14 cellular contexts compared by ENCODE assay signal in the genomic region with DNA sequence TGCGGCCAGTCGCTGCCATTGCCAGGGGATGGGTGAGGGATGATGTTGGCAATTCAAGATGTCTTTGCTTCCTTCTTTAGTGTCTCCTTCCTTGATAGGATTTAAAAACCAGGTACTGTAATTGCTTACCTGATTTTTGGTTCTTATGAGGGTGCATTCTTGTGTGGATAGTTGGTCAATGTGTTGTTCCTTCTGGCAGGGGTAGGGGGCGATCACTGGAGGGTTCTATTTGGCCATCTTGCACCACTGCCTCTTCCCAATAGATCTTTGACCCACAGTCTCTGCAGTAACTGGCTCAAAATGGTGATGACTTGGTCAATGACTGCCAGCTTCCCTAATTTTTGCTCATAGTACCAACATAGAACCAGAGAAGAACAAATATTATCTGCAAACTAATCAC.
DNase-seq lines count a peak whose midpoint lies in the region; ATAC-seq, FAIRE-seq and TF ChIP-seq lines count a peak whose summit lies in the region.
"Had no signal": no experiment of that assay in that cellular context is flagged by ENCODE, and none has a peak within 500 bp of the region (broad histone marks: within the 10 kb centered on the region; RNA-seq: fewer than 3 reads in every experiment).

No MANE protein-coding gene starts in this region.

- H3K4ac ChIP-seq in mesendoderm (ENCODE audit: low read depth, low read length), result no peak overlapping the region

- peak overlapping the region; percentile 61 for H3K18ac ChIP-seq in mesendoderm (ENCODE audit: low read length)

- H4K20me1 ChIP-seq in GM23338 (replicated peaks; ENCODE audit: insufficient read depth), result no peaks in the 10 kb centered on the region
- H4K20me1 ChIP-seq in astrocyte (ENCODE audit: insufficient read depth, low read length), result no peaks in the 10 kb centered on the region

- H3K4me1 ChIP-seq in GM23338 (ENCODE audit: insufficient read depth) (peaks cover 26% of the 10 kb centered on the region), astrocyte (ENCODE audit: insufficient read depth, low read length) (no peaks in the 10 kb centered on the region), mesendoderm (ENCODE audit: control insufficient read depth, low read depth, low read length) (no peaks in the 10 kb centered on the region)

- no peaks in the 10 kb centered on the region for H3K9me3 ChIP-seq in astrocyte (ENCODE audit: insufficient read depth, low read depth, low read length)
- H3K9me3 ChIP-seq: HAP-1 had no signal

- H3K27ac Mint-ChIP-seq in GM23338, result no peak overlapping the region; the same call in 1 of the 2 replicates
- H3K27ac Mint-ChIP-seq in astrocyte (ENCODE audit: unreplicated experiment), result peak overlapping the region; percentile 44

- no peak overlapping the region for H2BK15ac ChIP-seq in mesendoderm (replicated peaks; ENCODE audit: low read depth)

- H3K4me3 Mint-ChIP-seq in GM23338 (no peak overlapping the region), astrocyte (ENCODE audit: unreplicated experiment) (no peak overlapping the region)

- no CpG with 5 or more reads among the region's 3 CpGs for WGBS in mesendoderm (ENCODE audit: extremely low coverage, insufficient coverage, low lambda C conversion rate)

- peaks cover 8% of the 10 kb centered on the region; the same call in 1 of the 2 replicates for H3K9me2 ChIP-seq in GM23338 (ENCODE audit: insufficient read depth)

- H3K27me3 Mint-ChIP-seq in GM23338 (ENCODE audit: insufficient read depth, low read depth, poor library complexity) (no peaks in the 10 kb centered on the region), astrocyte (ENCODE audit: low read depth, unreplicated experiment) (no peaks in the 10 kb centered on the region)

- H3K36me3 Mint-ChIP-seq in GM23338 (ENCODE audit: low read depth) (peaks cover 10% of the 10 kb centered on the region; the same call in 2 of the 3 replicates), astrocyte (ENCODE audit: low read depth, unreplicated experiment) (no peaks in the 10 kb centered on the region)

- no peak overlapping the region for H3K4me2 ChIP-seq in GM23338
- H3K4me2 ChIP-seq in astrocyte (ENCODE audit: low read length), result no peak overlapping the region
- H3K4me2 ChIP-seq in mesendoderm (ENCODE audit: low read length), result no peak overlapping the region

- H3K4me3 ChIP-seq in GM23338 (no peak overlapping the region), astrocyte (ENCODE audit: insufficient read depth, low read depth, low read length) (no peak overlapping the region), mesendoderm (ENCODE audit: low read length) (no peak overlapping the region)
- H3K4me3 ChIP-seq: GM12878, HAP-1 had no signal

- no peak overlapping the region for H3K27ac ChIP-seq in GM23338 (ENCODE audit: low read depth)
- H3K27ac ChIP-seq in astrocyte (ENCODE audit: low read depth, low read length), result no peak overlapping the region
- H3K27ac ChIP-seq in mesendoderm (ENCODE audit: low read depth, low read length), result no peak overlapping the region

- TF ChIP-seq CTCF in GM23338 (conservative IDR thresholded peaks at IDR 0.05; ENCODE audit: low read depth in 2 of 2), result peak; percentile 39 to 48; a peak in 3 of 4 replicates
- no peak for TF ChIP-seq CTCF in astrocyte (IDR thresholded peaks at IDR 0.05; ENCODE audit: insufficient read depth, low read depth, low read length)

- no peak for DNase-seq in GM23338 (ENCODE audit: low spot score)
- DNase-seq in astrocyte (ENCODE audit: low read depth), result no peak
- DNase-seq in mesendoderm, result no peak
- DNase-seq in effector CD8-positive, alpha-beta T cell (lab: John Stamatoyannopoulos, UW), result no peak
- DNase-seq: Calu3, DMS 273 treated with DMSO at 0.1 percent for 48 hours, GOT3, IMR-90, KBM-7 had no signal

- H2BK120ac ChIP-seq in mesendoderm (ENCODE audit: low read depth, low read length), result no peak overlapping the region

- H3K23ac ChIP-seq in mesendoderm (ENCODE audit: low read length), result no peak overlapping the region

- H3K36me3 ChIP-seq in GM23338 (ENCODE audit: insufficient read depth), result no peaks in the 10 kb centered on the region
- no peaks in the 10 kb centered on the region for H3K36me3 ChIP-seq in astrocyte (ENCODE audit: insufficient read depth, low read length)
- H3K36me3 ChIP-seq in mesendoderm (ENCODE audit: control insufficient read depth, insufficient read depth, low read length), result no peaks in the 10 kb centered on the region

- H2AFZ ChIP-seq in GM23338 (no peak overlapping the region), astrocyte (ENCODE audit: low read depth, low read length) (no peak overlapping the region)

- H3K4me1 Mint-ChIP-seq in GM23338, result peaks cover 26% of the 10 kb centered on the region
- peaks cover 11% of the 10 kb centered on the region for H3K4me1 Mint-ChIP-seq in astrocyte (ENCODE audit: low read depth, unreplicated experiment)

- H4K8ac ChIP-seq in mesendoderm (ENCODE audit: low read depth, low read length), result no peak overlapping the region

- H3K9ac ChIP-seq in astrocyte (ENCODE audit: low read length) (no peak overlapping the region), mesendoderm (ENCODE audit: low read length) (no peak overlapping the region)

- no peak overlapping the region for H2AK5ac ChIP-seq in mesendoderm (ENCODE audit: low read length)

- no peaks in the 10 kb centered on the region for H3K79me2 ChIP-seq in GM23338 (replicated peaks; ENCODE audit: insufficient read depth)
- no peaks in the 10 kb centered on the region for H3K79me2 ChIP-seq in astrocyte (ENCODE audit: insufficient read depth, low read length)
- H3K79me2 ChIP-seq in mesendoderm (ENCODE audit: control insufficient read depth, insufficient read depth, low read length), result no peaks in the 10 kb centered on the region

- FAIRE-seq in astrocyte (lab: Jason Lieb, UNC), result no peak
- FAIRE-seq: GM12878, GM19239 had no signal

- peak overlapping the region; percentile 11 for H2BK5ac ChIP-seq in mesendoderm (ENCODE audit: low read length)

- no peak overlapping the region for H4K5ac ChIP-seq in mesendoderm (ENCODE audit: low read length)

- no peak for ATAC-seq in GM23338
- ATAC-seq in GM21786 (IDR thresholded peaks at IDR 0.05; ENCODE audit: unreplicated experiment), result no peak
- no peak for ATAC-seq in GM18517 (IDR thresholded peaks at IDR 0.05; ENCODE audit: unreplicated experiment)
- ATAC-seq: GM12878 had no signal

- H3K9me3 Mint-ChIP-seq in GM23338, result peaks cover 8% of the 10 kb centered on the region; the same call in 2 of the 3 replicates
- H3K9me3 Mint-ChIP-seq in astrocyte (ENCODE audit: unreplicated experiment), result peaks cover 5% of the 10 kb centered on the region

- no peak overlapping the region for H3K56ac ChIP-seq in mesendoderm (ENCODE audit: low read length)

- no peaks in the 10 kb centered on the region for H3F3A ChIP-seq in GM23338 (replicated peaks; ENCODE audit: low read depth)

- H3K27me3 ChIP-seq in GM23338 (ENCODE audit: insufficient read depth) (no peaks in the 10 kb centered on the region), astrocyte (ENCODE audit: insufficient read depth, low read length) (no peaks in the 10 kb centered on the region), mesendoderm (ENCODE audit: insufficient read depth, low read length, poor library complexity) (no peaks in the 10 kb centered on the region)

- H3K79me1 ChIP-seq in mesendoderm (ENCODE audit: low read length), result no peaks in the 10 kb centered on the region

TF ChIP-seq in GM23338, 12 proteins besides CTCF, POLR2A, EP300 and RAD21:
- TF ChIP-seq EZH2 (IDR thresholded peaks at IDR 0.05; ENCODE audit: low read depth, unreplicated experiment), result no peak
- TF ChIP-seq, protein P1, sequence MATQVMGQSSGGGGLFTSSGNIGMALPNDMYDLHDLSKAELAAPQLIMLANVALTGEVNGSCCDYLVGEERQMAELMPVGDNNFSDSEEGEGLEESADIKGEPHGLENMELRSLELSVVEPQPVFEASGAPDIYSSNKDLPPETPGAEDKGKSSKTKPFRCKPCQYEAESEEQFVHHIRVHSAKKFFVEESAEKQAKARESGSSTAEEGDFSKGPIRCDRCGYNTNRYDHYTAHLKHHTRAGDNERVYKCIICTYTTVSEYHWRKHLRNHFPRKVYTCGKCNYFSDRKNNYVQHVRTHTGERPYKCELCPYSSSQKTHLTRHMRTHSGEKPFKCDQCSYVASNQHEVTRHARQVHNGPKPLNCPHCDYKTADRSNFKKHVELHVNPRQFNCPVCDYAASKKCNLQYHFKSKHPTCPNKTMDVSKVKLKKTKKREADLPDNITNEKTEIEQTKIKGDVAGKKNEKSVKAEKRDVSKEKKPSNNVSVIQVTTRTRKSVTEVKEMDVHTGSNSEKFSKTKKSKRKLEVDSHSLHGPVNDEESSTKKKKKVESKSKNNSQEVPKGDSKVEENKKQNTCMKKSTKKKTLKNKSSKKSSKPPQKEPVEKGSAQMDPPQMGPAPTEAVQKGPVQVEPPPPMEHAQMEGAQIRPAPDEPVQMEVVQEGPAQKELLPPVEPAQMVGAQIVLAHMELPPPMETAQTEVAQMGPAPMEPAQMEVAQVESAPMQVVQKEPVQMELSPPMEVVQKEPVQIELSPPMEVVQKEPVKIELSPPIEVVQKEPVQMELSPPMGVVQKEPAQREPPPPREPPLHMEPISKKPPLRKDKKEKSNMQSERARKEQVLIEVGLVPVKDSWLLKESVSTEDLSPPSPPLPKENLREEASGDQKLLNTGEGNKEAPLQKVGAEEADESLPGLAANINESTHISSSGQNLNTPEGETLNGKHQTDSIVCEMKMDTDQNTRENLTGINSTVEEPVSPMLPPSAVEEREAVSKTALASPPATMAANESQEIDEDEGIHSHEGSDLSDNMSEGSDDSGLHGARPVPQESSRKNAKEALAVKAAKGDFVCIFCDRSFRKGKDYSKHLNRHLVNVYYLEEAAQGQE (IDR thresholded peaks at IDR 0.05; ENCODE audit: unreplicated experiment), result no peak
- no peak for TF ChIP-seq JUNB (IDR thresholded peaks at IDR 0.05; ENCODE audit: unreplicated experiment)
- TF ChIP-seq STAT1 (IDR thresholded peaks at IDR 0.05; ENCODE audit: unreplicated experiment), result no peak
- TF ChIP-seq POLR2AphosphoS5 (IDR thresholded peaks at IDR 0.05; ENCODE audit: low read depth), result no peak
- no peak for TF ChIP-seq EZH2phosphoT487 (IDR thresholded peaks at IDR 0.05; ENCODE audit: unreplicated experiment)
- TF ChIP-seq CREB1 (CRISPR knock-in tag; IDR thresholded peaks at IDR 0.05; ENCODE audit: low read depth), result no peak
TF ChIP-seq in GM23338: peak in this region for 0.
